Comparison of ENCODE assay signal across 6 cellular contexts in genomic region chr15:98383571-98383970, GRCh38.
"Had no signal": no experiment of that assay in that cellular context is flagged by ENCODE, and none has a peak within 500 bp of the region (broad histone marks: within the 10 kb centered on the region; RNA-seq: fewer than 3 reads in every experiment).

No MANE protein-coding gene starts in this region.

- H3K4me1 Mint-ChIP-seq: IgD-negative memory B cell had no signal

- H3K4me3 Mint-ChIP-seq: IgD-negative memory B cell had no signal

- H3K27ac Mint-ChIP-seq: IgD-negative memory B cell had no signal

- H3K27ac ChIP-seq: HL-60 had no signal

- DNase-seq: IMR-90, KBM-7, KG1 had no signal

- H3K4me3 ChIP-seq: K562 had no signal

- H3K36me3 Mint-ChIP-seq: IgD-negative memory B cell had no signal
